ENCODE assay signal across 17 cellular contexts in genomic region chr1:208302702-208303101, GRCh38.
"Had no signal": no experiment of that assay in that cellular context is flagged by ENCODE, and none has a peak within 500 bp of the region (broad histone marks: within the 10 kb centered on the region; RNA-seq: fewer than 3 reads in every experiment).

No MANE protein-coding gene starts in this region.

- H3K36me3 ChIP-seq: esophagus squamous epithelium, pancreas, stomach, thoracic aorta had no signal

- H3K9me3 Mint-ChIP-seq: naive thymus-derived CD8-positive, alpha-beta T cell had no signal

- H3K36me3 Mint-ChIP-seq: naive thymus-derived CD8-positive, alpha-beta T cell had no signal

- H3K27ac Mint-ChIP-seq: naive thymus-derived CD8-positive, alpha-beta T cell; progenitor cell of endocrine pancreas had no signal

- H3K4me3 ChIP-seq: esophagus squamous epithelium, pancreas, smooth muscle cell, stomach, thoracic aorta had no signal

- H3K9me3 ChIP-seq: esophagus squamous epithelium, pancreas, stomach, thoracic aorta had no signal

- DNase-seq: cerebellar nuclear complex; dermis blood vessel endothelial cell; esophagus squamous epithelium; foreskin fibroblast; kidney; left cardiac atrium; mammary epithelial cell; naive thymus-derived CD8-positive, alpha-beta T cell; pancreas; right cardiac atrium; stimulated activated CD4-positive, alpha-beta T cell treated with anti-CD3 and anti-CD28 coated beads, Interleukin-2, amount 100 ng/mL, for 48 hours; stomach; substantia nigra; trophoblast cell had no signal

- H3K27ac ChIP-seq: esophagus squamous epithelium, pancreas, stomach, thoracic aorta had no signal

- H3K4me3 Mint-ChIP-seq: naive thymus-derived CD8-positive, alpha-beta T cell had no signal

- H3K27me3 ChIP-seq: pancreas, stomach had no signal

- H3K4me1 Mint-ChIP-seq: naive thymus-derived CD8-positive, alpha-beta T cell had no signal

- ATAC-seq: left cardiac atrium; naive thymus-derived CD8-positive, alpha-beta T cell; pancreas had no signal
